20 cellular contexts compared by ENCODE assay signal in the genomic region with DNA sequence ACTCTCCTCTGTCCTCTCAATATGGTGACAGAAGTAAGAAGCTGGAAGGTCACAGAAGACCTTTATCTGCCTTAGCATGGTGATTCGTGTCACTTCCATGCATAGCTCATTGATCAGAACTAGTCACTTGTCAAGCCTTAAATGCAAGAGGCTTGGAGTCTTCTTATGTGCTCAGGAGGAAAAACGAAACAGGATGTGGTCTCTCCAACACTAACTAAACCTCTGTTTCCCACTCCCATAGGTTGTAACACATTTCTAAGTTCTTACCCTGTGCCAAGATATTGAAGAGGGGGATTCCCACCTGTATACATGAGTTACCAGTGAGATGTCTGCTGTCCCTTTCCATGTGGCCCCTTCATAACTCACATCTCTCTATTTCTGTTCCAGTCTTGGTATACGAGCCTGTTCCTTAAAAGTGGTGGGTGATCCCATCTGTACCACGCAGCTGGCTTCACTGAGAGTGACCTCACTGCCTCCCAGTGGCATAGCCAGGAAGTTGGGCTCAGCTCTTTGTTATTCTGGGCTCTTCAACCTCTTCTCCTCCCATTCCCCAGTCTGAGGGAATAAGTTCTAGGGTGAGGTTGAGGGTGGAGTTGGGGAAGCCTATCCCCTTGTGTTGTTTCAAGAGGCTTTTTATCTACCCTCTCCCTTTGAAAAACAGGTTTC.
A peak's percentile ranks its signal among the peaks of the same experiment; 100 is the strongest.
DNase-seq lines count a peak whose midpoint lies in the region; ATAC-seq and TF ChIP-seq lines count a peak whose summit lies in the region.
"Had no signal": no experiment of that assay in that cellular context is flagged by ENCODE, and none has a peak within 500 bp of the region (broad histone marks: within the 10 kb centered on the region; RNA-seq: fewer than 3 reads in every experiment).

No MANE protein-coding gene starts in this region.

- H3K4me1 ChIP-seq in OCI-LY7 (ENCODE audit: insufficient read depth, low read length, poor library complexity, severe bottlenecking) (no peaks in the 10 kb centered on the region), foreskin keratinocyte (no peaks in the 10 kb centered on the region)
- H3K4me1 ChIP-seq: body of pancreas had no signal

- H3K9me3 ChIP-seq in OCI-LY7 (ENCODE audit: low read length), result no peaks in the 10 kb centered on the region
- H3K9me3 ChIP-seq: MG63 had no signal

- H3K27ac Mint-ChIP-seq in mesothelial cell of epicardium, result no peak overlapping the region
- H3K27ac Mint-ChIP-seq: activated naive CD4-positive, alpha-beta T cell treated with anti-CD3 and anti-CD28 coated beads, Interleukin-2, amount 50 U/mL, for 24 hours; naive thymus-derived CD4-positive, alpha-beta T cell had no signal

- intact Hi-C loops in OCI-LY7 (cut with micrococcal nuclease; ENCODE audit: unreplicated experiment), result no loop called here

- no peak overlapping the region for H3K27ac ChIP-seq in OCI-LY7 (ENCODE audit: low read depth, low read length, poor library complexity, severe bottlenecking)
- no peak overlapping the region for H3K27ac ChIP-seq in foreskin keratinocyte
- H3K27ac ChIP-seq: body of pancreas, epithelial cell of prostate had no signal

- no TSS peak for BruUV-seq in OCI-LY7 (replicated peaks; lab: Mats Ljungman, UMichigan)

- DNase-seq in AG10803 (ENCODE audit: low read depth) (no peak), OCI-LY7 (ENCODE audit: low spot score) (no peak), kidney epithelial cell (ENCODE audit: low read depth) (no peak), foreskin keratinocyte (no peak), mesothelial cell of epicardium (ENCODE audit: low spot score in 2 of 2, unreplicated experiment in 2 of 2) (no peak), HuH-7 (ENCODE audit: low spot score) (no peak)
- DNase-seq: activated CD4-positive, alpha-beta T cell treated with anti-CD3 and anti-CD28 coated beads for 48 hours; activated T-cell treated with anti-CD3 and anti-CD28 coated beads for 4 hours; body of pancreas; DMS79; left colon; MG63; naive thymus-derived CD4-positive, alpha-beta T cell; NCI-H2081 treated with DMSO at 0.1 percent for 48 hours; SIG-M5; T-helper 9 cell had no signal

- POLR2A ChIA-PET in OCI-LY7 (lab: Charles Lee), result no interaction called here

- no peaks in the 10 kb centered on the region for H3K36me3 Mint-ChIP-seq in mesothelial cell of epicardium
- H3K36me3 Mint-ChIP-seq: activated naive CD4-positive, alpha-beta T cell treated with anti-CD3 and anti-CD28 coated beads, Interleukin-2, amount 50 U/mL, for 24 hours; naive thymus-derived CD4-positive, alpha-beta T cell had no signal

- no peaks in the 10 kb centered on the region for H3K79me2 ChIP-seq in OCI-LY7 (ENCODE audit: insufficient read depth, low read depth, low read length)

- H3K27me3 Mint-ChIP-seq in mesothelial cell of epicardium (ENCODE audit: low read depth), result peaks cover 11% of the 10 kb centered on the region

- H2AFZ ChIP-seq in OCI-LY7 (ENCODE audit: low read length), result no peak overlapping the region

- no peaks in the 10 kb centered on the region for H4K20me1 ChIP-seq in OCI-LY7 (ENCODE audit: insufficient read depth, low read length)

- H3K4me3 ChIP-seq in AG10803 (ENCODE audit: low read length) (no peak overlapping the region), OCI-LY7 (ENCODE audit: low read depth, low read length, poor library complexity, severe bottlenecking) (no peak overlapping the region), kidney epithelial cell (ENCODE audit: low read depth, low read length) (no peak overlapping the region)
- H3K4me3 ChIP-seq: body of pancreas, MG63 had no signal

- no peaks in the 10 kb centered on the region for H3K4me1 Mint-ChIP-seq in mesothelial cell of epicardium
- H3K4me1 Mint-ChIP-seq: activated naive CD4-positive, alpha-beta T cell treated with anti-CD3 and anti-CD28 coated beads, Interleukin-2, amount 50 U/mL, for 24 hours had no signal

- H3K9me2 ChIP-seq in OCI-LY7 (ENCODE audit: insufficient read depth, low read length), result no peaks in the 10 kb centered on the region

- no peaks in the 10 kb centered on the region for H3K36me3 ChIP-seq in OCI-LY7 (ENCODE audit: insufficient read depth, low read length)
- no peaks in the 10 kb centered on the region for H3K36me3 ChIP-seq in kidney epithelial cell (ENCODE audit: control insufficient read depth, insufficient read depth, low read length)
- H3K36me3 ChIP-seq: MG63 had no signal

- H3K9me3 Mint-ChIP-seq in mesothelial cell of epicardium, result peaks cover 3% of the 10 kb centered on the region

- CTCF ChIA-PET in OCI-LY7 (lab: Charles Lee; ENCODE audit: unreplicated experiment), result no interaction called here

- H3K27me3 ChIP-seq in kidney epithelial cell (ENCODE audit: control insufficient read depth, insufficient read depth, low read length) (no peaks in the 10 kb centered on the region), foreskin keratinocyte (no peaks in the 10 kb centered on the region)
- H3K27me3 ChIP-seq: body of pancreas, MG63 had no signal

- H3K4me2 ChIP-seq in OCI-LY7 (ENCODE audit: low read length), result no peak overlapping the region

- peak; percentile 23; the same call in 1 of the 2 replicates for TF ChIP-seq CTCF in AG10803 (conservative IDR thresholded peaks at IDR 0.05; ENCODE audit: low read length)
- TF ChIP-seq CTCF in GM12873 (IDR thresholded peaks at IDR 0.05; ENCODE audit: insufficient read depth, low read depth, low read length, missing control alignments), result peak; percentile 6
- TF ChIP-seq CTCF in OCI-LY7 (conservative IDR thresholded peaks at IDR 0.05; ENCODE audit: low read length), result 0 out of 2 replicates have a peak, but pooled peaks have one; percentile 18
- peak; percentile 6 for TF ChIP-seq CTCF in kidney epithelial cell (IDR thresholded peaks at IDR 0.05; ENCODE audit: insufficient read depth, low read length, poor library complexity, severe bottlenecking)
- TF ChIP-seq CTCF in foreskin keratinocyte (conservative IDR thresholded peaks at IDR 0.05), result no peak
- TF ChIP-seq CTCF in mesothelial cell of epicardium (IDR thresholded peaks at IDR 0.05; ENCODE audit: unreplicated experiment), result no peak

- ATAC-seq in foreskin keratinocyte (no peak), GM18907 (IDR thresholded peaks at IDR 0.05; ENCODE audit: unreplicated experiment) (no peak)
- ATAC-seq: body of pancreas; left colon; naive thymus-derived CD4-positive, alpha-beta T cell had no signal

- no peak overlapping the region for H3K4me3 Mint-ChIP-seq in mesothelial cell of epicardium
- H3K4me3 Mint-ChIP-seq: activated naive CD4-positive, alpha-beta T cell treated with anti-CD3 and anti-CD28 coated beads, Interleukin-2, amount 50 U/mL, for 24 hours; naive thymus-derived CD4-positive, alpha-beta T cell had no signal

Comparison
In these comparisons a context has a peak if more than half of its experiments do, and no peak if none do; other contexts are left out.
1. CTCF ChIP-seq: peak in AG10803 (single experiment), GM12873 (single experiment), OCI-LY7 (single experiment) and kidney epithelial cell (single experiment); none in foreskin keratinocyte (single experiment) and mesothelial cell of epicardium (single experiment).